In the genomic region with DNA sequence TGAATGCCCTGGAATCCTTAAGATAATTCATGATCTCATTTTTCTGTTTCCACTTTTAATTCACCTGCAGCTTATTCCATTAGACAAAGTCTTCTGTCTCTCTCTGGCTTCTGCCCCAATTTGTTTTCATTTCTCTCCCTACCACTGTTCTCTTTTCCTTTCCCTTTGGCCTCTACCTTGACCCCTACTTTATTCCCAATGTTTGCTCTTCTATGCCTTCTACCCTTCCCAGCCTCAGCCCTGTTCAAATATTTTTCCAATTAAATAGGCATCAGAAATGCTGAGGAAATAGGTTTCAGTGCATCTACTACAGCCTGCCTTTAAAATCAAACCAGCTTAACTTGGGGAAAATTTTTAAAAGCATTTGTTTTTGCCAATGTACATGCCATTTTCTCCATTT, we compare ENCODE assay signal across 24 cellular contexts.
"Had no signal": no experiment of that assay in that cellular context is flagged by ENCODE, and none has a peak within 500 bp of the region (broad histone marks: within the 10 kb centered on the region; RNA-seq: fewer than 3 reads in every experiment).

No MANE protein-coding gene starts in this region.

- H3K36me3 ChIP-seq: Peyer's patch, SJCRH30 had no signal

- DNase-seq: KBM-7; MV-4-11; NCI-H1048; NCI-H1105; NCI-H1417; NCI-H1436 treated with DMSO at 0.1 percent for 48 hours; NCI-H187; NCI-H2029; NCI-H2081 treated with DMSO at 0.1 percent for 48 hours; NCI-H2171; NCI-H226; NCI-H446; NCI-H510A; NCI-H524 treated with DMSO at 0.1 percent for 48 hours; NCI-H774; NK-92 treated with Interleukin-12 subunit alpha and Interleukin-12 subunit beta, amount 100 ng/mL, for 24 hours; PC-9; Peyer's patch; SHP77 treated with DMSO at 0.1 percent for 48 hours; SJCRH30; T-helper 1 cell; T-helper 17 cell had no signal

- H2AFZ ChIP-seq: PC-9 had no signal

- H3K27ac ChIP-seq: PC-9, Peyer's patch, SJCRH30 had no signal

- ATAC-seq: Right ventricle myocardium inferior, SK-N-SH treated with all-trans-retinoic acid at 6 μM for 48 hours, T-helper 17 cell had no signal

- H3K4me3 ChIP-seq: PC-9, Peyer's patch, SJCRH30 had no signal

- H3K4me2 ChIP-seq: PC-9 had no signal

- H3K27me3 ChIP-seq: Peyer's patch, SJCRH30 had no signal

- H3K9me3 ChIP-seq: Peyer's patch had no signal

- H3K4me1 ChIP-seq: Peyer's patch had no signal
